ENCODE assay signal across 7 cellular contexts in the genomic region with DNA sequence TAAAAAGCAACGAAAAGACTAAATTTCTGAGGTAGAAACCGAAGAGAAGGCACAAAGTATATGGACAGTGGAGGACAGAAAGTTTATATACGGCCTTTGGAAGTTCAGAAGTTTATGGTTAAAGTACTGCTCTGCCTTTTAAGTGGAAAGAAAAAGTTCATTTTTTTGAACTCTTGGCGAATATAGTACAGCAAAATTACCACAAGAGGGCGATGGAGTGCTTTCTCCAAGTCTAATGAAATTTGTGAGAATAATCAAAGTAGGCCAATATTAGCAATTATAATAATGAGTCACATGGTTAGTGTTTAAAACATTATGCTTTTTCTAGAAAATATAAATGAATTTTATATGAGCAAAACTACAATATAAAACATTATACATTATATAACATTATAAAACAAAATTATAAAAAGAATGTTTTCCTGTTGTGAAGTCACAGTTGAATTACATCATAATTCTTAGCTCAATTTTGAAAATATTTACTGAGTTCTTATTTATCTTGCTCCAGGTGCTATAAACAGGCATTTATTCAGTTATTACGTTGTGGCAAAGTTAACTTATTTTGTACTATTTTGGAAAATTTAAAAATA.
DNase-seq lines count a peak whose midpoint lies in the region; ATAC-seq and TF ChIP-seq lines count a peak whose summit lies in the region.

No MANE protein-coding gene starts in this region.

- no peak overlapping the region for H3K27ac ChIP-seq in SK-N-MC

- no peak overlapping the region for H3K4me3 ChIP-seq in SK-N-MC
- no peak overlapping the region for H3K4me3 ChIP-seq in retinal pigment epithelial cell (ENCODE audit: low read length)

- no peak for TF ChIP-seq POLR2A in GM18505 (IDR thresholded peaks at IDR 0.05; ENCODE audit: borderline replicate concordance, extremely low read depth, insufficient read depth, insufficient read length)

- H3K9me3 ChIP-seq in SK-N-MC (ENCODE audit: low read depth, low read length): no peaks in the 10 kb centered on the region

- ATAC-seq in GM18505 (IDR thresholded peaks at IDR 0.05; ENCODE audit: unreplicated experiment): peak; percentile 62
- peak; percentile 84 for ATAC-seq in HG03432 (IDR thresholded peaks at IDR 0.05; ENCODE audit: unreplicated experiment)

- TF ChIP-seq CTCF in retinal pigment epithelial cell (conservative IDR thresholded peaks at IDR 0.05; ENCODE audit: low read depth, low read length): peak; percentile 76

- DNase-seq in COR-L47 (lab: John Stamatoyannopoulos, UW) (peak; percentile 35), SK-N-MC (ENCODE audit: low read depth, low spot score) (peak; percentile 62), fibroblast of peridontal ligament (ENCODE audit: extremely low read depth) (peak; percentile 76), retinal pigment epithelial cell (ENCODE audit: low read depth) (no peak), activated gamma-delta T cell (lab: John Stamatoyannopoulos, UW) (no peak)

- peak overlapping the region; percentile 40 for H3K9ac ChIP-seq in SK-N-MC (ENCODE audit: insufficient read length)

- no peaks in the 10 kb centered on the region for H3K36me3 ChIP-seq in SK-N-MC (ENCODE audit: insufficient read depth, low read length)

Comparison
In these comparisons a context has a peak if more than half of its experiments do, and no peak if none do; other contexts are left out.
1. DNase-seq: peak in COR-L47 (single experiment), SK-N-MC (single experiment) and fibroblast of peridontal ligament (single experiment); none in retinal pigment epithelial cell (single experiment) and activated gamma-delta T cell (single experiment).